ENCODE assay signal across 21 cellular contexts in the genomic region with DNA sequence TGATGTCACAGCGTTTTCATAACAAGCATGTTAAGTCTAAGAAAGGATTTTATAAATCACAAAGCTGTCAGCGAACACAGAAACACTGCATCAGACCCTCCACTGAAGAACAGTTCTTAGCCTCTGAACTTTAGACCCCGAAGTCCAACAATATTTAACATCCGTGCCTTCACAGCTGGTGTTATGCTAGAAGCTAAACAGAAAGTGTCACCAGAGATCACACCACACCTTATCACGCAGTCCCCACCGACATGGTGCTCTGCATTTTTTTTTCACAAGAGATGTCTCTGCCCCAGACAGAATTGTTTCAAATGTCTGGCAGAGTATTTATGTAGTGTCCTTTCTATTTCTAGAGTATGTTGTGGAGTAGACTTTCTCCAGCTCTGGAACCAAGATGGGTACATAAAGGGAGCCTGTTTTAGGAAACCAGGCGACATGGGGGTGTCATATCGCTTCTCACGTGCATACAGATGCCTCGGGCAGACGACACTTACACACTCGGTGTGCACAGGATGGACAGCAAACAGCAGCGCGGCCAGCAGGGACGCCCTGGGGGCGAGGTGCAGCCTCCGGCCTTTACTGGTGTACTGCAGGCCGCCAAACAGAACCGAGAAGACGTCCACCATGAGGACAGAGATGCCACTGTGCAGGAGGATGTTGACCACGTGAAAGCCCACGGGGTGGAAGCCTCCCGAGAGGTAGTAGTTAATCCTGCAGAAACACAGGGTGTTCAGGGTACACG.
"Had no signal": no experiment of that assay in that cellular context is flagged by ENCODE, and none has a peak within 500 bp of the region (broad histone marks: within the 10 kb centered on the region; RNA-seq: fewer than 3 reads in every experiment).

No MANE protein-coding gene starts in this region.

- H3K27me3 Mint-ChIP-seq: naive B cell had no signal

- H3K27ac Mint-ChIP-seq: activated naive CD4-positive, alpha-beta T cell treated with anti-CD3 and anti-CD28 coated beads, Interleukin-2, amount 50 U/mL, for 72 hours; endodermal cell; neural progenitor cell had no signal

- H3K9me3 Mint-ChIP-seq: activated naive CD4-positive, alpha-beta T cell treated with anti-CD3 and anti-CD28 coated beads, Interleukin-2, amount 50 U/mL, for 72 hours; endodermal cell; naive B cell; neural progenitor cell had no signal

- H3K27ac ChIP-seq: ascending aorta, brain microvascular endothelial cell, coronary artery, epithelial cell of prostate, heart left ventricle, lower lobe of right lung, neural progenitor cell, tibial nerve had no signal

- H3K4me3 ChIP-seq: ascending aorta, coronary artery, heart left ventricle, lower lobe of right lung, neural progenitor cell, tibial nerve had no signal

- H3K4me3 Mint-ChIP-seq: endodermal cell, naive B cell, neural progenitor cell had no signal

- ATAC-seq: activated naive CD4-positive, alpha-beta T cell treated with anti-CD3 and anti-CD28 coated beads, Interleukin-2, amount 50 U/mL, for 72 hours; heart left ventricle; left lobe of liver; lower lobe of right lung had no signal

- H3K27me3 ChIP-seq: ascending aorta, brain microvascular endothelial cell, heart left ventricle, neural progenitor cell, tibial nerve had no signal

- DNase-seq: activated CD4-positive, alpha-beta T cell treated with anti-CD3 and anti-CD28 coated beads for 1 hour; activated T-cell treated with anti-CD3 and anti-CD28 coated beads for 4 hours; brain microvascular endothelial cell; endodermal cell; heart left ventricle; kidney; lower lobe of right lung; mesendoderm; naive B cell; retina; stimulated activated CD4-positive, alpha-beta T cell treated with anti-CD3 and anti-CD28 coated beads, Interleukin-4, amount 100 ng/mL, for 1 hour; stimulated activated naive CD4-positive, alpha-beta T cell treated with Interleukin-2 at 50 U/mL for 16 hours; T-helper 1 cell; T-helper 9 cell had no signal
